8 cellular contexts compared by ENCODE assay signal in the genomic region with DNA sequence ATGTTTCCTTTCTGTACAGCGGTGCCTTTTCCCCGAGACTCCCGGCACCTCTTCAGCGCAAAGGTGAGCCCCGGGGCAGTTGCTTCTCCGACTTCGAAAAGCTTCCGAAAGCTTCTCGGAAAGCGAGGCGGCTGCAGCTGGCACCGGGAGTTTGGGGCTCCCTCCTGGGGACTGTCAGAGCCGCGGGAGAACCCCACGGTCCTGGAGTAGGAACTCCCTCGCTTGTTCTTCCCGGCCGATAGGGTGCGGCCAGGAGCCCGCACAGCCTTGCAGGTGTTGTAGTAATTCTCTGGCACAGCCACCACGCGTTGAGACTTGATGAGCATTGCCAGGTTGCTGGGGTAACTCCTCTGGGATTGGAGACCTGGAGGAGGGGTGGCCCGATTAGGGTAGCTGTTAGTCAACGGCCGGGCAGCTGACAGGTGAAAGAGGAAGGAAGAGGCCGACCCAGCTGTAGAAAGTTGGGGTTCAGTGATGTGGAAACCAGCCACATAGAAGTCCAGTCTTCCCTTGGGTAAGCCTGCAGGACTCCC. TPM values are rescaled to one million over a fixed set of nuclear protein-coding genes. Genes with fewer than 3 reads are reported as not detected.
DNase-seq lines count a peak whose midpoint lies in the region; ATAC-seq and TF ChIP-seq lines count a peak whose summit lies in the region.

No MANE protein-coding gene starts in this region.

- ATAC-seq in HG03378 (IDR thresholded peaks at IDR 0.05; ENCODE audit: unreplicated experiment), result peak; percentile 50

- 1% methylated on average over 21 to 25 of the region's 26 CpGs for WGBS in mesodermal cell (ENCODE audit: insufficient coverage in 2 of 2), 2 experiments

- H3K36me3 ChIP-seq in effector memory CD4-positive, alpha-beta T cell (ENCODE audit: control insufficient read depth, insufficient read depth, low read length), result peaks cover 1% of the 10 kb centered on the region
- peaks cover 9% of the 10 kb centered on the region for H3K36me3 ChIP-seq in mesodermal cell (ENCODE audit: control insufficient read depth, insufficient read depth, low read length)

- H3K27me3 ChIP-seq in effector memory CD4-positive, alpha-beta T cell (replicated peaks; ENCODE audit: control insufficient read depth, insufficient read depth, low read length, poor library complexity, severe bottlenecking), result no peaks in the 10 kb centered on the region

- DNase-seq in GM19240 (ENCODE audit: insufficient read length, low spot score) (peak; percentile 23), NCI-H345 treated with DMSO at 0.1 percent for 48 hours (lab: John Stamatoyannopoulos, UW; ENCODE audit: unreplicated experiment) (peak; percentile 73)
- peak; percentile 39 for DNase-seq in activated CD4-positive, alpha-beta T cell treated with anti-CD3 and anti-CD28 coated beads, Interleukin-2, amount 50 U/mL, for 1 hour
- peak in 2 of 3 donors; percentile 15 to 40 for DNase-seq in effector memory CD4-positive, alpha-beta T cell
- peak; percentile 7 to 16 for DNase-seq in stimulated activated CD8-positive, alpha-beta memory T cell treated with anti-CD3 and anti-CD28 coated beads, Interleukin-2, amount 100 ng/mL, for 1 hour (ENCODE audit: low read depth in 2 of 2)

- no peaks in the 10 kb centered on the region for H3K9me3 ChIP-seq in effector memory CD4-positive, alpha-beta T cell (ENCODE audit: control insufficient read depth, low read length)
- no peaks in the 10 kb centered on the region for H3K9me3 ChIP-seq in mesodermal cell (ENCODE audit: control insufficient read depth, low read length)

- peak overlapping the region; percentile 95 for H3K4me3 ChIP-seq in effector memory CD4-positive, alpha-beta T cell (ENCODE audit: insufficient read depth, low read depth, low read length, poor library complexity, severe bottlenecking)
- peak overlapping the region; percentile 91 for H3K4me3 ChIP-seq in mesodermal cell (ENCODE audit: extremely low read depth, insufficient read depth, low read length, poor library complexity, severe bottlenecking)

- H3K4me1 ChIP-seq in effector memory CD4-positive, alpha-beta T cell (ENCODE audit: control insufficient read depth, insufficient read depth, low read length, poor library complexity, severe bottlenecking), result peaks cover 4% of the 10 kb centered on the region
- H3K4me1 ChIP-seq in mesodermal cell (ENCODE audit: control insufficient read depth, insufficient read depth, low read length, poor library complexity, severe bottlenecking), result peaks cover 21% of the 10 kb centered on the region

- H3K27ac ChIP-seq in C4-2B, result peak overlapping the region; percentile 86
- peak overlapping the region; percentile 84 for H3K27ac ChIP-seq in effector memory CD4-positive, alpha-beta T cell (ENCODE audit: insufficient read depth, low read length, poor library complexity, severe bottlenecking)
- H3K27ac ChIP-seq in mesodermal cell (ENCODE audit: low read depth, low read length, severe bottlenecking), result no peak overlapping the region

- peak; percentile 72 for TF ChIP-seq CTCF in C4-2B (conservative IDR thresholded peaks at IDR 0.05)

RNA-seq across cellular contexts. Expression of gene KDM1B, which starts 0.7 kb away (rescaled TPM):
- 9.8 TPM for polyA plus RNA-seq in mesodermal cell (2013, experiment 1 of 2)
- 10.7 TPM for polyA plus RNA-seq in mesodermal cell (2013, experiment 2 of 2)

RNA-seq across cellular contexts. Expression of gene TPMT, which starts 1.1 kb away (rescaled TPM):
- polyA plus RNA-seq in mesodermal cell (2013, experiment 1 of 2), result 11.0 TPM
- polyA plus RNA-seq in mesodermal cell (2013, experiment 2 of 2), result 12.4 TPM

RNA-seq across cellular contexts. Expression of gene NHLRC1, which starts 33.5 kb away (rescaled TPM):
- polyA plus RNA-seq in mesodermal cell (2013, experiment 1 of 2), result 0.22 TPM
- polyA plus RNA-seq in mesodermal cell (2013, experiment 2 of 2), result not detected

Comparison
In these comparisons a context has a peak if more than half of its experiments do, and no peak if none do; other contexts are left out.
1. DNase-seq: peak in every context shown above with its lines; median percentile 73 in NCI-H345 treated with DMSO at 0.1 percent for 48 hours; 39 in activated CD4-positive, alpha-beta T cell treated with anti-CD3 and anti-CD28 coated beads, Interleukin-2, amount 50 U/mL, for 1 hour; 28 in effector memory CD4-positive, alpha-beta T cell; 23 in GM19240; 12 in stimulated activated CD8-positive, alpha-beta memory T cell treated with anti-CD3 and anti-CD28 coated beads, Interleukin-2, amount 100 ng/mL, for 1 hour.